In genomic region chr5:134175874-134176522, GRCh38 we compare ENCODE assay signal across 8 cellular contexts. TPM values are rescaled to one million over a fixed set of nuclear protein-coding genes. Genes with fewer than 3 reads are reported as not detected.
DNase-seq lines count a peak whose midpoint lies in the region; ATAC-seq and TF ChIP-seq lines count a peak whose summit lies in the region.

No MANE protein-coding gene starts in this region.

- peaks cover 21 to 29% of the 10 kb centered on the region in 2 donors for H3K4me1 ChIP-seq in thyroid gland

- no peaks in the 10 kb centered on the region for H3K9me3 ChIP-seq in thyroid gland

- TF ChIP-seq CTCF in lower leg skin (IDR thresholded peaks at IDR 0.05) (no peak), thyroid gland (IDR thresholded peaks at IDR 0.05) (no peak)

- H3K27ac ChIP-seq in cingulate gyrus (ENCODE audit: low read depth, low read length) (peak overlapping the region; percentile 95), thyroid gland (peak overlapping the region; percentile 97 to 99 (median 98))

- DNase-seq in activated CD8-positive, alpha-beta memory T cell treated with anti-CD3 and anti-CD28 coated beads, Interleukin-2, amount 50 U/mL, for 24 hours (ENCODE audit: extremely low read depth), result peak; percentile 4
- no peak for DNase-seq in activated CD8-positive, alpha-beta memory T cell treated with anti-CD3 and anti-CD28 coated beads, Interleukin-2, amount 50 U/mL, for 48 hours
- DNase-seq in RPMI7951 (ENCODE audit: low read depth) (peak; percentile 25), lower leg skin (ENCODE audit: low spot score in 2 of 2) (no peak), thyroid gland (no peak), MV-4-11 (lab: John Stamatoyannopoulos, UW) (no peak)

- no peaks in the 10 kb centered on the region for H3K27me3 ChIP-seq in thyroid gland

- TF ChIP-seq POLR2A in lower leg skin (IDR thresholded peaks at IDR 0.05), result no peak
- no peak for TF ChIP-seq POLR2A in thyroid gland (IDR thresholded peaks at IDR 0.05)

- ATAC-seq in HG02884 (IDR thresholded peaks at IDR 0.05; ENCODE audit: unreplicated experiment), result peak; percentile 16

- H3K4me3 ChIP-seq in lower leg skin (ENCODE audit: low read depth, poor library complexity, severe bottlenecking) (peak overlapping the region; percentile 82), thyroid gland (replicated peaks in 1 of 3) (peak overlapping the region; percentile 61 to 92 (median 85))

- peaks cover 7 to 13% of the 10 kb centered on the region in 2 donors for H3K36me3 ChIP-seq in thyroid gland

- intact Hi-C loops in lower leg skin (cut with DNase I; ENCODE audit: low total_unique reads), result no loop called here
- intact Hi-C loops in thyroid gland (cut with DNase I), result loop anchor here (5.0 kb wide), 1 partner anchor 51 kb away; the partner anchor contains the start of gene PPP2CA

- 0% methylated on average over 22 to 28 of the region's 32 CpGs for WGBS in lower leg skin, 2 donors
- WGBS in thyroid gland, 2 donors, result 0 to 1% methylated on average over 27 to 28 of the region's 32 CpGs

RNA-seq across cellular contexts. Expression of gene SKP1, which starts 0.8 kb away (rescaled TPM):
- total RNA-seq in RPMI7951 (2014; rRNA removed; shearing (Covaris generic)), result 357 and 366 TPM in 2 replicates
- total RNA-seq in lower leg skin, result 100 to 1,000 TPM; 229 to 275 (median 253) TPM
- total RNA-seq in thyroid gland, result 100 to 1,000 TPM; 234 to 418 (median 346) TPM

RNA-seq across cellular contexts. Expression of gene PPP2CA, which starts 49.9 kb away (rescaled TPM):
- total RNA-seq in RPMI7951 (2014; rRNA removed; shearing (Covaris generic)), result 58.8 and 92.3 TPM in 2 replicates
- total RNA-seq in lower leg skin, result 100 to 1,000 TPM; 174 to 293 (median 213) TPM
- total RNA-seq in thyroid gland, result 100 to 1,000 TPM in 3 of 4 donors, 10 to 100 TPM in 1; 78.2 to 220 (median 174) TPM

Comparison
In these comparisons a context has a peak if more than half of its experiments do, and no peak if none do; other contexts are left out.
1. DNase-seq: peak in activated CD8-positive, alpha-beta memory T cell treated with anti-CD3 and anti-CD28 coated beads, Interleukin-2, amount 50 U/mL, for 24 hours (single experiment) and RPMI7951 (single experiment); none in activated CD8-positive, alpha-beta memory T cell treated with anti-CD3 and anti-CD28 coated beads, Interleukin-2, amount 50 U/mL, for 48 hours (single experiment), lower leg skin (0 of 2), thyroid gland (0 of 2) and MV-4-11 (single experiment).